Comparison of ENCODE assay signal across 3 cellular contexts in genomic region chr9:121028285-121028684, GRCh38. TPM values are rescaled to one million over a fixed set of nuclear protein-coding genes. Genes with fewer than 3 reads are reported as not detected.
DNase-seq lines count a peak whose midpoint lies in the region; ATAC-seq, FAIRE-seq and TF ChIP-seq lines count a peak whose summit lies in the region.
"Not testable (repeated sequence)": the region's sequence is repeated elsewhere in the genome, so short reads cannot be mapped to it uniquely, and the experiment has no call there.
"Had no signal": no experiment of that assay in that cellular context is flagged by ENCODE, and none has a peak within 500 bp of the region (broad histone marks: within the 10 kb centered on the region; RNA-seq: fewer than 3 reads in every experiment).

No MANE protein-coding gene starts in this region.

- CTCF ChIA-PET in HEK293 (lab: Yijun Ruan, JAX), result interaction anchor here (0.5 to 2.0 kb wide), 2 partner anchors 13 to 31 kb away, joined by 5 to 12 read pairs; no protein-coding TSS in a partner anchor
- CTCF ChIA-PET in K562 (lab: Yijun Ruan, JAX; ENCODE audit: low intra/inter-chr PET ratio), result not testable (repeated sequence)

- H3K79me2 ChIP-seq in K562 (ENCODE audit: control insufficient read depth, insufficient read depth, low read length), result not testable (repeated sequence)

- in situ Hi-C loops in K562 (cut with MboI), result not testable (repeated sequence)

- not testable (repeated sequence) for TF ChIP-seq RAD21 in K562 (CRISPR knock-in tag; conservative IDR thresholded peaks at IDR 0.05 in 1 of 2, IDR thresholded peaks at IDR 0.05 in 1 of 2)

- not testable (repeated sequence) for H3K4me1 ChIP-seq in HEK293 (ENCODE audit: control insufficient read depth, insufficient read depth, low read length); K562 (replicated peaks in 1 of 2; ENCODE audit: control insufficient read depth in 2 of 2, insufficient read depth in 2 of 2, low read length in 2 of 2)

- not testable (repeated sequence) for H3K36me3 ChIP-seq in HEK293 (ENCODE audit: control insufficient read depth in 2 of 2, insufficient read depth in 1 of 2, low read length in 2 of 2); K562 (ENCODE audit: control insufficient read depth, insufficient read depth, low read length)

- not testable (repeated sequence) for TF ChIP-seq EP300 in K562 (IDR thresholded peaks at IDR 0.05; ENCODE audit: low read length)

- H3K9me1 ChIP-seq in K562 (ENCODE audit: control insufficient read depth, insufficient read depth, low read length), result not testable (repeated sequence)

- TF ChIP-seq CTCF in HEK293 (tag by site-specific recombination; IDR thresholded peaks at IDR 0.05); K562 (IDR thresholded peaks at IDR 0.05 in 2 of 3, conservative IDR thresholded peaks at IDR 0.05 in 1 of 3; ENCODE audit: insufficient read depth in 2 of 3, low read depth in 1 of 3, low read length in 3 of 3): not testable (repeated sequence)

- not testable (repeated sequence) for DNase-seq in K562 (ENCODE audit: extremely low read depth in 1 of 4, low spot score in 3 of 4)

- FAIRE-seq in K562 (lab: Jason Lieb, UNC), result not testable (repeated sequence)

- not testable (repeated sequence) for BruUV-seq in K562 (replicated peaks; lab: Mats Ljungman, UMichigan)

- not testable (repeated sequence) for H3K9me3 ChIP-seq in HEK293 (ENCODE audit: control insufficient read depth, insufficient read depth, low read depth, low read length); K562 (replicated peaks; ENCODE audit: control insufficient read depth, insufficient read depth, low read depth, low read length)

- not testable (repeated sequence) for H3K9ac ChIP-seq in K562 (ENCODE audit: insufficient read depth in 1 of 2, low read depth in 2 of 2, low read length in 2 of 2)

- H2AFZ ChIP-seq in K562 (ENCODE audit: low read depth, low read length), result not testable (repeated sequence)

- not testable (repeated sequence) for ATAC-seq in K562

- not testable (repeated sequence) for H3K4me2 ChIP-seq in K562 (ENCODE audit: insufficient read depth, low read length)

- WGBS in K562 (ENCODE audit: insufficient coverage, low coverage, missing lambda C conversion rate), result 2% methylated on average over 4 of the region's 4 CpGs

- H3K27ac ChIP-seq in HEK293 (ENCODE audit: extremely low read depth, low read depth, low read length); K562 (ENCODE audit: extremely low read depth, low read depth, low read length): not testable (repeated sequence)

- not testable (repeated sequence) for H3K4me3 ChIP-seq in HEK293 (ENCODE audit: low read depth, low read length); K562

- H4K20me1 ChIP-seq in K562 (replicated peaks; ENCODE audit: control insufficient read depth, insufficient read depth, low read length), result not testable (repeated sequence)

- not testable (repeated sequence) for TF ChIP-seq POLR2A in K562 (conservative IDR thresholded peaks at IDR 0.05)

- POLR2A ChIA-PET in HEK293 (lab: Yijun Ruan, JAX); K562 (lab: Yijun Ruan, JAX): not testable (repeated sequence)

- intact Hi-C loops in K562 (cut with micrococcal nuclease), result loop anchor here (5.0 kb wide), 1 partner anchor 94 kb away; no protein-coding TSS in a partner anchor

- H3K27me3 ChIP-seq in K562 (ENCODE audit: control insufficient read depth in 2 of 2, insufficient read depth in 2 of 2, low read length in 2 of 2), result not testable (repeated sequence)

TF ChIP-seq in HEK293, 187 proteins besides CTCF, POLR2A, EP300 and RAD21:
- peak; percentile 81 for TF ChIP-seq ZNF146 (tag by site-specific recombination; IDR thresholded peaks at IDR 0.05)
TF ChIP-seq in HEK293: peak in this region for 1; not testable (repeated sequence) for 186.

TF ChIP-seq in K562, 482 proteins besides CTCF, POLR2A, EP300 and RAD21:
- TF ChIP-seq ZNF146 (CRISPR knock-in tag; IDR thresholded peaks at IDR 0.05; ENCODE audit: unreplicated experiment), result peak; percentile 75

RNA-seq across cellular contexts. Expression of gene C5, which starts 21.8 kb away (rescaled TPM):
- total RNA-seq in K562 (2011; cell fraction: chromatin; rRNA removed; ENCODE audit: low replicate concordance), result 0.19 and 0.65 TPM in 2 replicates
- total RNA-seq in K562 (2011; cell fraction: nucleolus; rRNA removed), result 0.13 TPM in 1 of 2 replicates, not detected in the other
- 0.08 and 0.22 TPM in 2 replicates for total RNA-seq in K562 (2011; cell fraction: nucleoplasm; rRNA removed)
- total RNA-seq in K562 (2014; rRNA removed) (0.41 and 0.86 TPM in 2 replicates), K562 (2014; rRNA removed; fragmentation: Illumina TruSeq; extraction: Trizol) (0.51 and 0.65 TPM in 2 replicates), K562 (2015; rRNA removed; fragmentation: Illumina TruSeq; extraction: Trizol) (0.79 and 0.91 TPM in 2 replicates), K562 (2021) (0.42 and 0.56 TPM in 2 replicates)
- polyA plus RNA-seq in K562 (2011; rRNA removed) (0.50 and 0.62 TPM in 2 replicates), K562 (2014; fragmentation: Illumina TruSeq; extraction: Trizol) (0.32 and 0.34 TPM in 2 replicates), K562 (2014; fragmentation: Nextera tagmentation; extraction: Ambion mirVana) (under 1 TPM; 0.08 to 0.15 TPM), K562 (2014; rRNA removed) (0.27 and 0.81 TPM in 2 replicates)
- 0.06 and 0.16 TPM in 2 replicates for polyA plus RNA-seq in K562 (2011; cell fraction: cytosol; rRNA removed)
- 0.27 and 0.31 TPM in 2 replicates for polyA plus RNA-seq in K562 (2011; cell fraction: nucleus; rRNA removed)
- polyA plus RNA-seq in K562 (2012), result 0.39 and 1.6 TPM in 2 replicates
- 0.56 and 1.4 TPM in 2 replicates for polyA minus RNA-seq in K562 (2011; rRNA and poly(A)+ RNA removed)
- 2.5 TPM in 1 of 2 replicates, not detected in the other for polyA minus RNA-seq in K562 (2011; cell fraction: cytosol; rRNA and poly(A)+ RNA removed)
- polyA minus RNA-seq in K562 (2011; cell fraction: nucleus; rRNA and poly(A)+ RNA removed), result 0.40 and 1.1 TPM in 2 replicates
- polyA plus RNA-seq: CD8-positive, alpha-beta memory T cell had no signal

RNA-seq across cellular contexts. Expression of gene CNTRL, which starts 46.5 kb away (rescaled TPM):
- total RNA-seq in K562 (2011; cell fraction: chromatin; rRNA removed; ENCODE audit: low replicate concordance), result 21.2 and 121 TPM in 2 replicates
- 6.3 and 12.8 TPM in 2 replicates for total RNA-seq in K562 (2011; cell fraction: nucleolus; rRNA removed)
- total RNA-seq in K562 (2011; cell fraction: nucleoplasm; rRNA removed), result 24.6 and 27.5 TPM in 2 replicates
- 16.9 and 18.3 TPM in 2 replicates for total RNA-seq in K562 (2014; rRNA removed)
- 28.9 and 34.2 TPM in 2 replicates for total RNA-seq in K562 (2014; rRNA removed; fragmentation: Illumina TruSeq; extraction: Trizol)
- total RNA-seq in K562 (2015; rRNA removed; fragmentation: Illumina TruSeq; extraction: Trizol), result 25.8 and 27.3 TPM in 2 replicates
- 19.0 and 20.5 TPM in 2 replicates for total RNA-seq in K562 (2021)
- 25.4 and 28.0 TPM in 2 replicates for polyA plus RNA-seq in K562 (2011; rRNA removed)
- polyA plus RNA-seq in K562 (2011; cell fraction: cytosol; rRNA removed), result 9.7 and 12.7 TPM in 2 replicates
- 28.5 and 31.2 TPM in 2 replicates for polyA plus RNA-seq in K562 (2011; cell fraction: nucleus; rRNA removed)
- 15.4 and 26.7 TPM in 2 replicates for polyA plus RNA-seq in K562 (2012)
- 22.2 and 24.0 TPM in 2 replicates for polyA plus RNA-seq in K562 (2014; fragmentation: Illumina TruSeq; extraction: Trizol)
- polyA plus RNA-seq in K562 (2014; fragmentation: Nextera tagmentation; extraction: Ambion mirVana), result 10 to 100 TPM in 1 of 2 experiments, 1 to 10 TPM in 1; 9.2 to 10.5 TPM
- polyA plus RNA-seq in K562 (2014; rRNA removed), result 16.1 and 19.1 TPM in 2 replicates
- polyA minus RNA-seq in K562 (2011; rRNA and poly(A)+ RNA removed), result 39.5 and 47.9 TPM in 2 replicates
- polyA minus RNA-seq in K562 (2011; cell fraction: cytosol; rRNA and poly(A)+ RNA removed), result 15.1 and 15.9 TPM in 2 replicates
- polyA minus RNA-seq in K562 (2011; cell fraction: nucleus; rRNA and poly(A)+ RNA removed), result 24.4 and 48.9 TPM in 2 replicates
